25 cellular contexts compared by ENCODE assay signal in the genomic region with DNA sequence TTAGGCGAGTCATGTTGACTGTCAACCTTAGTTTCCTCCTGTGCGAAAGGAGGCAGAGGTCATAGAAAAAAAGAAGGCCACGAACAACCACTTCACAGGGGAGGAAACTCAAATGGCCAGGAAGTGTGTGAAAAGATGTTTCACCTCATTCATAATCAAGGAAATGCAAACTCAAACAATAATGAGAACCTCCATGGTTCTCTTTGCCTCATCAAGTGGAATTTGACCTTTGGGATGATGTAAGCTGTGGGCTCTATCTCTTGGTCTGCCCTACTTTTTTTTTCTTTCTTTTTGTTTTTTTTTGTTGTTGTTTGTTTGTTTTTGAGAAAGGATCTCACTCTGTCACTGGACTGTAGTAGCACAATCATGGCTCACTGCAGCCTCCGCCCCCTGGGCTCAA. TPM values are rescaled to one million over a fixed set of nuclear protein-coding genes. Genes with fewer than 3 reads are reported as not detected.
"Had no signal": no experiment of that assay in that cellular context is flagged by ENCODE, and none has a peak within 500 bp of the region (broad histone marks: within the 10 kb centered on the region; RNA-seq: fewer than 3 reads in every experiment).

No MANE protein-coding gene starts in this region.

- H3K4me3 Mint-ChIP-seq: activated CD8-positive, alpha-beta memory T cell treated with anti-CD3 and anti-CD28 coated beads, Interleukin-2, amount 10 ng/mL, durations not matched to agents 7 days and 5 days; activated T-cell treated with anti-CD3 and anti-CD28 coated beads, Interleukin-2, amount 50 U/mL, for 24 hours had no signal

- H3K9me3 ChIP-seq: MG63 had no signal

- H3K9ac ChIP-seq: KMS-11 had no signal

- H3K27ac Mint-ChIP-seq: activated CD8-positive, alpha-beta memory T cell treated with anti-CD3 and anti-CD28 coated beads, Interleukin-2, amount 10 ng/mL, durations not matched to agents 7 days and 5 days; activated naive CD4-positive, alpha-beta T cell treated with anti-CD3 and anti-CD28 coated beads, Interleukin-2, amount 50 U/mL, for 72 hours; activated T-cell treated with anti-CD3 and anti-CD28 coated beads, Interleukin-2, amount 50 U/mL, for 24 hours had no signal

- H3K36me3 ChIP-seq: brain microvascular endothelial cell, cardiac muscle cell, MG63 had no signal

- H3K4me3 ChIP-seq: cardiac muscle cell, MG63, SK-N-MC had no signal

- H3K9me3 Mint-ChIP-seq: activated naive CD4-positive, alpha-beta T cell treated with anti-CD3 and anti-CD28 coated beads, Interleukin-2, amount 50 U/mL, for 72 hours; activated T-cell treated with anti-CD3 and anti-CD28 coated beads, Interleukin-2, amount 50 U/mL, for 24 hours had no signal

- H3K4me2 ChIP-seq: KMS-11 had no signal

- H3K36me3 Mint-ChIP-seq: activated naive CD4-positive, alpha-beta T cell treated with anti-CD3 and anti-CD28 coated beads, Interleukin-2, amount 50 U/mL, for 72 hours had no signal

- ATAC-seq: activated CD8-positive, alpha-beta memory T cell treated with anti-CD3 and anti-CD28 coated beads, Interleukin-2, amount 10 ng/mL, durations not matched to agents 7 days and 5 days; Panc1; Right ventricle myocardium inferior had no signal

- H3K27ac ChIP-seq: brain microvascular endothelial cell, cardiac muscle cell, KMS-11, SK-N-MC, VCaP had no signal

- DNase-seq: activated CD4-positive, alpha-beta T cell treated with anti-CD3 and anti-CD28 coated beads, Interleukin-2, amount 50 U/mL, for 1 hour; activated CD4-positive, CD25-positive, alpha-beta regulatory T cell; activated CD8-positive, alpha-beta memory T cell treated with anti-CD3 and anti-CD28 coated beads, Interleukin-2, amount 10 ng/mL, durations not matched to agents 7 days and 5 days; activated effector memory CD4-positive, alpha-beta T cell treated with anti-CD3 and anti-CD28 coated beads, Interleukin-2, amount 50 U/mL, for 16 hours; activated naive CD4-positive, alpha-beta T cell treated with Interleukin-2 at 50 U/mL for 16 hours; activated T-cell treated with anti-CD3 and anti-CD28 coated beads, Interleukin-2, amount 50 U/mL, for 24 hours; brain microvascular endothelial cell; MG63; NCI-H1105; NCI-H1436; NCI-H1694 treated with DMSO at 0.1 percent for 48 hours; NCI-H2029 treated with DMSO at 0.1 percent for 48 hours; NCI-H345; NCI-H510A; NCI-H526 treated with DMSO at 0.1 percent for 48 hours; RPMI8226; T-helper 1 cell had no signal

- H3K27me3 ChIP-seq: brain microvascular endothelial cell, cardiac muscle cell, MG63 had no signal

RNA-seq across cellular contexts. Expression of a gene that starts 55.9 kb away (rescaled TPM):
- total RNA-seq: activated naive CD4-positive, alpha-beta T cell treated with anti-CD3 and anti-CD28 coated beads, Interleukin-2, amount 50 U/mL, for 72 hours; Right ventricle myocardium inferior; T-helper 2 cell treated with Interferon-gamma antibody and Interleukin-4, amounts not matched to agents 100 ng/mL and 5 ng/mL, for 36 hours had no signal
- polyA plus RNA-seq: cardiac muscle cell had no signal
